In genomic region chr18:9894454-9895068, GRCh38 we compare ENCODE assay signal across 22 cellular contexts. TPM values are rescaled to one million over a fixed set of nuclear protein-coding genes. Genes with fewer than 3 reads are reported as not detected.
DNase-seq lines count a peak whose midpoint lies in the region; ATAC-seq, FAIRE-seq and TF ChIP-seq lines count a peak whose summit lies in the region.
"Had no signal": no experiment of that assay in that cellular context is flagged by ENCODE, and none has a peak within 500 bp of the region (broad histone marks: within the 10 kb centered on the region; RNA-seq: fewer than 3 reads in every experiment).

No MANE protein-coding gene starts in this region.

- H3K9me3 Mint-ChIP-seq in activated CD8-positive, alpha-beta T cell treated with anti-CD3 and anti-CD28 coated beads for 36 hours: no peaks in the 10 kb centered on the region
- H3K9me3 Mint-ChIP-seq in activated CD8-positive, alpha-beta T cell treated with anti-CD3 and anti-CD28 coated beads, Interleukin-2, amount 10 ng/mL, durations not matched to agents 7 days and 5 days (ENCODE audit: insufficient read depth): no peaks in the 10 kb centered on the region
- no peaks in the 10 kb centered on the region for H3K9me3 Mint-ChIP-seq in neural progenitor cell
- H3K9me3 Mint-ChIP-seq: CD4-positive, CD25-positive, alpha-beta regulatory T cell; GM23338 had no signal

- H3K79me2 ChIP-seq in MM.1S (ENCODE audit: low read length): no peaks in the 10 kb centered on the region
- H3K79me2 ChIP-seq in K562 (ENCODE audit: control insufficient read depth, insufficient read depth, low read length): no peaks in the 10 kb centered on the region; the same call in 2 of the 3 replicates
- no peaks in the 10 kb centered on the region for H3K79me2 ChIP-seq in neural progenitor cell (ENCODE audit: low read depth)
- H3K79me2 ChIP-seq in OCI-LY7 (ENCODE audit: insufficient read depth, low read depth, low read length): no peaks in the 10 kb centered on the region

- ATAC-seq in activated CD8-positive, alpha-beta T cell treated with anti-CD3 and anti-CD28 coated beads for 36 hours: peak; percentile 30
- no peak for ATAC-seq in activated CD8-positive, alpha-beta T cell treated with anti-CD3 and anti-CD28 coated beads, Interleukin-2, amount 10 ng/mL, durations not matched to agents 7 days and 5 days
- ATAC-seq in K562: no peak
- ATAC-seq: GM23338 had no signal

- H2AFZ ChIP-seq in MM.1S (ENCODE audit: low read length) (0 out of 2 replicates have a peak overlapping the region, but pooled peaks have one; percentile 35), K562 (ENCODE audit: low read depth, low read length) (peak overlapping the region; percentile 21), neural progenitor cell (replicated peaks) (no peak overlapping the region), OCI-LY7 (ENCODE audit: low read length) (no peak overlapping the region)

- peaks cover 11% of the 10 kb centered on the region for H3K4me1 Mint-ChIP-seq in activated CD8-positive, alpha-beta T cell treated with anti-CD3 and anti-CD28 coated beads for 36 hours (ENCODE audit: low read depth)
- H3K4me1 Mint-ChIP-seq in activated CD8-positive, alpha-beta T cell treated with anti-CD3 and anti-CD28 coated beads, Interleukin-2, amount 10 ng/mL, durations not matched to agents 7 days and 5 days (ENCODE audit: low read depth): peaks cover 14% of the 10 kb centered on the region
- H3K4me1 Mint-ChIP-seq in neural progenitor cell: no peaks in the 10 kb centered on the region

- H3K9ac ChIP-seq in MM.1S (ENCODE audit: low read length) (no peak overlapping the region), K562 (ENCODE audit: insufficient read depth in 1 of 2, low read depth in 2 of 2, low read length in 2 of 2) (no peak overlapping the region), neural progenitor cell (no peak overlapping the region)

- H3K9me3 ChIP-seq in MM.1S (replicated peaks; ENCODE audit: insufficient read depth, low read length): no peaks in the 10 kb centered on the region
- H3K9me3 ChIP-seq in K562 (replicated peaks; ENCODE audit: control insufficient read depth, insufficient read depth, low read depth, low read length): no peaks in the 10 kb centered on the region
- H3K9me3 ChIP-seq in neural progenitor cell (ENCODE audit: low read depth): no peaks in the 10 kb centered on the region
- no peaks in the 10 kb centered on the region for H3K9me3 ChIP-seq in OCI-LY7 (ENCODE audit: low read length)
- H3K9me3 ChIP-seq: BE2C had no signal

- H3K27ac Mint-ChIP-seq in activated CD8-positive, alpha-beta T cell treated with anti-CD3 and anti-CD28 coated beads for 36 hours: no peak overlapping the region
- no peak overlapping the region for H3K27ac Mint-ChIP-seq in activated CD8-positive, alpha-beta T cell treated with anti-CD3 and anti-CD28 coated beads, Interleukin-2, amount 10 ng/mL, durations not matched to agents 7 days and 5 days
- H3K27ac Mint-ChIP-seq in neural progenitor cell: peak overlapping the region; percentile 25
- H3K27ac Mint-ChIP-seq: GM23338 had no signal

- H3K27me3 ChIP-seq in MM.1S (replicated peaks; ENCODE audit: insufficient read depth, low read length) (no peaks in the 10 kb centered on the region), K562 (ENCODE audit: control insufficient read depth in 2 of 2, insufficient read depth in 2 of 2, low read length in 2 of 2) (no peaks in the 10 kb centered on the region), neural progenitor cell (no peaks in the 10 kb centered on the region)
- H3K27me3 ChIP-seq: BE2C had no signal

- 91% methylated on average over 6 of the region's 6 CpGs for WGBS in K562 (ENCODE audit: insufficient coverage, low coverage, missing lambda C conversion rate)

- no peak overlapping the region for H3K4me3 Mint-ChIP-seq in activated CD8-positive, alpha-beta T cell treated with anti-CD3 and anti-CD28 coated beads for 36 hours
- no peak overlapping the region for H3K4me3 Mint-ChIP-seq in activated CD8-positive, alpha-beta T cell treated with anti-CD3 and anti-CD28 coated beads, Interleukin-2, amount 10 ng/mL, durations not matched to agents 7 days and 5 days
- no peak overlapping the region for H3K4me3 Mint-ChIP-seq in neural progenitor cell
- H3K4me3 Mint-ChIP-seq: CD4-positive, CD25-positive, alpha-beta regulatory T cell; GM23338 had no signal

- H3K36me3 Mint-ChIP-seq in activated CD8-positive, alpha-beta T cell treated with anti-CD3 and anti-CD28 coated beads for 36 hours (ENCODE audit: low read depth): no peaks in the 10 kb centered on the region
- no peaks in the 10 kb centered on the region for H3K36me3 Mint-ChIP-seq in activated CD8-positive, alpha-beta T cell treated with anti-CD3 and anti-CD28 coated beads, Interleukin-2, amount 10 ng/mL, durations not matched to agents 7 days and 5 days (ENCODE audit: low read depth)
- H3K36me3 Mint-ChIP-seq in neural progenitor cell: no peaks in the 10 kb centered on the region
- H3K36me3 Mint-ChIP-seq: CD4-positive, CD25-positive, alpha-beta regulatory T cell had no signal

- CTCF ChIA-PET in activated CD8-positive, alpha-beta T cell treated with anti-CD3 and anti-CD28 coated beads for 36 hours (lab: Charles Lee): no interaction called here
- CTCF ChIA-PET in activated CD8-positive, alpha-beta T cell treated with anti-CD3 and anti-CD28 coated beads, Interleukin-2, amount 10 ng/mL, durations not matched to agents 7 days and 5 days (lab: Charles Lee): no interaction called here
- CTCF ChIA-PET in K562 (lab: Yijun Ruan, JAX; ENCODE audit: low intra/inter-chr PET ratio): no interaction called here
- CTCF ChIA-PET in OCI-LY7 (lab: Charles Lee; ENCODE audit: unreplicated experiment): no interaction called here

- intact Hi-C loops in activated CD8-positive, alpha-beta T cell treated with anti-CD3 and anti-CD28 coated beads for 36 hours (cut with micrococcal nuclease): no loop called here
- intact Hi-C loops in K562 (cut with micrococcal nuclease): no loop called here
- intact Hi-C loops in OCI-LY7 (cut with micrococcal nuclease; ENCODE audit: unreplicated experiment): no loop called here

- no peaks in the 10 kb centered on the region for H3K4me1 ChIP-seq in MM.1S (ENCODE audit: low read length)
- H3K4me1 ChIP-seq in K562 (replicated peaks in 1 of 2; ENCODE audit: control insufficient read depth in 2 of 2, insufficient read depth in 2 of 2, low read length in 2 of 2): peaks cover 20 to 43% of the 10 kb centered on the region in 2 experiments
- H3K4me1 ChIP-seq in neural progenitor cell: no peaks in the 10 kb centered on the region
- H3K4me1 ChIP-seq in OCI-LY7 (ENCODE audit: insufficient read depth, low read length, poor library complexity, severe bottlenecking): no peaks in the 10 kb centered on the region
- H3K4me1 ChIP-seq: BE2C had no signal

- H3F3A ChIP-seq in MM.1S (ENCODE audit: insufficient read depth, low read length) (no peaks in the 10 kb centered on the region), neural progenitor cell (ENCODE audit: low read depth) (no peaks in the 10 kb centered on the region)

- H3K27me3 Mint-ChIP-seq in activated CD8-positive, alpha-beta T cell treated with anti-CD3 and anti-CD28 coated beads for 36 hours: peaks cover 1% of the 10 kb centered on the region
- H3K27me3 Mint-ChIP-seq in activated CD8-positive, alpha-beta T cell treated with anti-CD3 and anti-CD28 coated beads, Interleukin-2, amount 10 ng/mL, durations not matched to agents 7 days and 5 days (ENCODE audit: low read depth): no peaks in the 10 kb centered on the region
- peaks cover 2% of the 10 kb centered on the region for H3K27me3 Mint-ChIP-seq in neural progenitor cell (ENCODE audit: insufficient read depth, low read depth)
- H3K27me3 Mint-ChIP-seq: CD4-positive, CD25-positive, alpha-beta regulatory T cell had no signal

- TF ChIP-seq RAD21 in K562 (CRISPR knock-in tag; conservative IDR thresholded peaks at IDR 0.05 in 1 of 2, IDR thresholded peaks at IDR 0.05 in 1 of 2): no peak

- BruUV-seq in K562 (replicated peaks; lab: Mats Ljungman, UMichigan): no TSS peak
- no TSS peak for BruUV-seq in OCI-LY7 (replicated peaks; lab: Mats Ljungman, UMichigan)

- H3K27ac ChIP-seq in MM.1S (ENCODE audit: low read length) (no peak overlapping the region), K562 (ENCODE audit: extremely low read depth, low read depth, low read length) (peak overlapping the region; percentile 78; the same call in 2 of the 3 replicates), neural progenitor cell (no peak overlapping the region), OCI-LY7 (ENCODE audit: low read depth, low read length, poor library complexity, severe bottlenecking) (no peak overlapping the region)

- H3K4me3 ChIP-seq in MM.1S (ENCODE audit: low read length) (no peak overlapping the region), K562 (no peak overlapping the region), neural progenitor cell (no peak overlapping the region), OCI-LY7 (ENCODE audit: low read depth, low read length, poor library complexity, severe bottlenecking) (no peak overlapping the region)
- H3K4me3 ChIP-seq: GM23338 had no signal

- POLR2A ChIA-PET in activated CD8-positive, alpha-beta T cell treated with anti-CD3 and anti-CD28 coated beads for 36 hours (lab: Charles Lee): no interaction called here
- POLR2A ChIA-PET in activated CD8-positive, alpha-beta T cell treated with anti-CD3 and anti-CD28 coated beads, Interleukin-2, amount 10 ng/mL, durations not matched to agents 7 days and 5 days (lab: Charles Lee): interaction anchor here (1.2 kb wide), 1 partner anchor 19 kb away, joined by 5 read pairs; the partner anchor contains the start of gene VAPA
- POLR2A ChIA-PET in K562 (lab: Yijun Ruan, JAX): interaction anchor here (1.1 to 3.2 kb wide), 4 partner anchors 9 to 84 kb away, joined by 4 to 18 read pairs (median 14); partner anchors contain the start of genes TXNDC2 and VAPA
- POLR2A ChIA-PET in OCI-LY7 (lab: Charles Lee): interaction anchor here (0.6 kb wide), 1 partner anchor 321 kb away, joined by 3 read pairs; no protein-coding TSS in a partner anchor

- TF ChIP-seq POLR2A in K562 (conservative IDR thresholded peaks at IDR 0.05): no peak

- H4K20me1 ChIP-seq in MM.1S (ENCODE audit: insufficient read depth, low read length): no peaks in the 10 kb centered on the region
- H4K20me1 ChIP-seq in K562 (replicated peaks; ENCODE audit: control insufficient read depth, insufficient read depth, low read length): no peaks in the 10 kb centered on the region
- H4K20me1 ChIP-seq in neural progenitor cell (ENCODE audit: low read depth): no peaks in the 10 kb centered on the region
- no peaks in the 10 kb centered on the region for H4K20me1 ChIP-seq in OCI-LY7 (ENCODE audit: insufficient read depth, low read length)

- no peak for TF ChIP-seq CTCF in activated CD8-positive, alpha-beta T cell treated with anti-CD3 and anti-CD28 coated beads for 36 hours (IDR thresholded peaks at IDR 0.05)
- TF ChIP-seq CTCF in MM.1S (IDR thresholded peaks at IDR 0.05; ENCODE audit: low read length) (no peak), K562 (IDR thresholded peaks at IDR 0.05 in 2 of 3, conservative IDR thresholded peaks at IDR 0.05 in 1 of 3; ENCODE audit: insufficient read depth in 2 of 3, low read depth in 1 of 3, low read length in 3 of 3) (no peak), neural progenitor cell (IDR thresholded peaks at IDR 0.05) (no peak), OCI-LY7 (conservative IDR thresholded peaks at IDR 0.05; ENCODE audit: low read length) (no peak)

- DNase-seq in activated CD8-positive, alpha-beta T cell treated with anti-CD3 and anti-CD28 coated beads for 36 hours: no peak
- no peak for DNase-seq in activated CD8-positive, alpha-beta T cell treated with anti-CD3 and anti-CD28 coated beads, Interleukin-2, amount 10 ng/mL, durations not matched to agents 7 days and 5 days
- DNase-seq in MM.1S (no peak), K562 (ENCODE audit: extremely low read depth in 1 of 4, low spot score in 3 of 4) (no peak), neural progenitor cell (ENCODE audit: low spot score) (no peak), OCI-LY7 (ENCODE audit: low spot score) (no peak), NCI-H345 treated with DMSO at 0.1 percent for 48 hours (lab: John Stamatoyannopoulos, UW; ENCODE audit: unreplicated experiment) (no peak)
- DNase-seq: BE2C; COR-L47; DMS 273 treated with DMSO at 0.1 percent for 48 hours; HCEC 1CT; NCI-H1105 treated with DMSO at 0.1 percent for 48 hours; NCI-H1694; NCI-H2081 treated with DMSO at 0.1 percent for 48 hours; NK-92 treated with Interleukin-12 subunit alpha and Interleukin-12 subunit beta, amount 100 ng/mL, for 24 hours; SHP77 had no signal

- in situ Hi-C loops in K562 (cut with MboI): no loop called here

- H3K4me2 ChIP-seq in MM.1S (ENCODE audit: low read depth, low read length) (no peak overlapping the region), K562 (ENCODE audit: insufficient read depth, low read length) (no peak overlapping the region), neural progenitor cell (no peak overlapping the region), OCI-LY7 (ENCODE audit: low read length) (no peak overlapping the region)
- H3K4me2 ChIP-seq: GM23338 had no signal

- H3K36me3 ChIP-seq in MM.1S (replicated peaks; ENCODE audit: insufficient read depth, low read length) (no peaks in the 10 kb centered on the region), K562 (ENCODE audit: control insufficient read depth, insufficient read depth, low read length) (no peaks in the 10 kb centered on the region; the same call in 2 of the 3 replicates), neural progenitor cell (no peaks in the 10 kb centered on the region), OCI-LY7 (ENCODE audit: insufficient read depth, low read length) (no peaks in the 10 kb centered on the region)
- H3K36me3 ChIP-seq: BE2C had no signal

- FAIRE-seq in K562 (lab: Jason Lieb, UNC): no peak
- FAIRE-seq: A204.1, G401.6, GM19239, RCC 7860 had no signal

- no peak for TF ChIP-seq EP300 in K562 (IDR thresholded peaks at IDR 0.05; ENCODE audit: low read length)

- H3K9me1 ChIP-seq in K562 (ENCODE audit: control insufficient read depth, insufficient read depth, low read length): no peaks in the 10 kb centered on the region

- no peaks in the 10 kb centered on the region for H3K9me2 ChIP-seq in MM.1S (replicated peaks; ENCODE audit: insufficient read depth, low read length)
- H3K9me2 ChIP-seq in OCI-LY7 (ENCODE audit: insufficient read depth, low read length): no peaks in the 10 kb centered on the region

RNA-seq across cellular contexts. Expression of gene TXNDC2, which starts 8.8 kb away (rescaled TPM):
- total RNA-seq in activated CD8-positive, alpha-beta T cell treated with anti-CD3 and anti-CD28 coated beads for 36 hours: not detected
- not detected for total RNA-seq in activated CD8-positive, alpha-beta T cell treated with anti-CD3 and anti-CD28 coated beads, Interleukin-2, amount 10 ng/mL, durations not matched to agents 7 days and 5 days
- 2.8 and 4.0 TPM in 2 replicates for total RNA-seq in K562 (2011; cell fraction: chromatin; rRNA removed; ENCODE audit: low replicate concordance)
- total RNA-seq in K562 (2011; cell fraction: nucleolus; rRNA removed): 1.7 and 2.8 TPM in 2 replicates
- 2.3 and 2.6 TPM in 2 replicates for total RNA-seq in K562 (2011; cell fraction: nucleoplasm; rRNA removed)
- total RNA-seq in K562 (2014; rRNA removed): 1.3 TPM in 2 replicates
- 1.6 and 1.7 TPM in 2 replicates for total RNA-seq in K562 (2014; rRNA removed; fragmentation: Illumina TruSeq; extraction: Trizol)
- 2.3 and 2.5 TPM in 2 replicates for total RNA-seq in K562 (2015; rRNA removed; fragmentation: Illumina TruSeq; extraction: Trizol)
- total RNA-seq in K562 (2021): 2.0 and 3.8 TPM in 2 replicates
- 0.79 and 2.3 TPM in 2 replicates for polyA plus RNA-seq in K562 (2011; rRNA removed)
- polyA plus RNA-seq in K562 (2011; cell fraction: cytosol; rRNA removed): 0.55 and 2.2 TPM in 2 replicates
- polyA plus RNA-seq in K562 (2011; cell fraction: nucleus; rRNA removed): 0.83 and 4.6 TPM in 2 replicates
- 1.5 and 3.3 TPM in 2 replicates for polyA plus RNA-seq in K562 (2012)
- 4.8 and 4.9 TPM in 2 replicates for polyA plus RNA-seq in K562 (2014; fragmentation: Illumina TruSeq; extraction: Trizol)
- polyA plus RNA-seq in K562 (2014; fragmentation: Nextera tagmentation; extraction: Ambion mirVana): 1 to 10 TPM; 1.2 to 2.3 TPM
- polyA plus RNA-seq in K562 (2014; rRNA removed): 1.4 and 2.5 TPM in 2 replicates
- polyA minus RNA-seq in K562 (2011; rRNA and poly(A)+ RNA removed): 2.8 and 5.4 TPM in 2 replicates
- 0.73 and 3.0 TPM in 2 replicates for polyA minus RNA-seq in K562 (2011; cell fraction: cytosol; rRNA and poly(A)+ RNA removed)
- polyA minus RNA-seq in K562 (2011; cell fraction: nucleus; rRNA and poly(A)+ RNA removed): 1.8 and 4.7 TPM in 2 replicates
- not detected in 2 replicates for total RNA-seq in neural progenitor cell (ENCODE audit: low replicate concordance)
- total RNA-seq in OCI-LY7 (2014; rRNA removed; shearing (Covaris generic)): not detected in 2 replicates
- total RNA-seq in OCI-LY7 (2022): not detected in 2 replicates
- total RNA-seq: CD4-positive, CD25-positive, alpha-beta regulatory T cell; GM23338 had no signal
- polyA plus RNA-seq: CD4-positive, CD25-positive, alpha-beta regulatory T cell had no signal

RNA-seq across cellular contexts. Expression of gene VAPA, which starts 19.3 kb away (rescaled TPM):
- 100 to 1,000 TPM; 146 to 152 TPM for total RNA-seq in activated CD8-positive, alpha-beta T cell treated with anti-CD3 and anti-CD28 coated beads for 36 hours
- 100 to 1,000 TPM; 138 to 142 TPM for total RNA-seq in activated CD8-positive, alpha-beta T cell treated with anti-CD3 and anti-CD28 coated beads, Interleukin-2, amount 10 ng/mL, durations not matched to agents 7 days and 5 days
- 131 and 315 TPM in 2 replicates for total RNA-seq in K562 (2011; cell fraction: chromatin; rRNA removed; ENCODE audit: low replicate concordance)
- total RNA-seq in K562 (2011; cell fraction: nucleolus; rRNA removed): 118 and 122 TPM in 2 replicates
- total RNA-seq in K562 (2011; cell fraction: nucleoplasm; rRNA removed): 147 and 249 TPM in 2 replicates
- total RNA-seq in K562 (2014; rRNA removed) (516 and 526 TPM in 2 replicates), K562 (2014; rRNA removed; fragmentation: Illumina TruSeq; extraction: Trizol) (624 and 729 TPM in 2 replicates), K562 (2015; rRNA removed; fragmentation: Illumina TruSeq; extraction: Trizol) (726 and 732 TPM in 2 replicates), K562 (2021) (504 and 509 TPM in 2 replicates), neural progenitor cell (ENCODE audit: low replicate concordance) (165 and 285 TPM in 2 replicates), OCI-LY7 (2022) (139 and 151 TPM in 2 replicates)
- polyA plus RNA-seq in K562 (2011; rRNA removed) (544 and 809 TPM in 2 replicates), K562 (2014; fragmentation: Illumina TruSeq; extraction: Trizol) (790 and 902 TPM in 2 replicates), K562 (2014; fragmentation: Nextera tagmentation; extraction: Ambion mirVana) (100 to 1,000 TPM; 219 to 224 TPM), K562 (2014; rRNA removed) (455 and 489 TPM in 2 replicates)
- polyA plus RNA-seq in K562 (2011; cell fraction: cytosol; rRNA removed): 202 and 314 TPM in 2 replicates
- 169 and 199 TPM in 2 replicates for polyA plus RNA-seq in K562 (2011; cell fraction: nucleus; rRNA removed)
- 376 and 498 TPM in 2 replicates for polyA plus RNA-seq in K562 (2012)
- 866 and 913 TPM in 2 replicates for polyA minus RNA-seq in K562 (2011; rRNA and poly(A)+ RNA removed)
- 292 and 382 TPM in 2 replicates for polyA minus RNA-seq in K562 (2011; cell fraction: cytosol; rRNA and poly(A)+ RNA removed)
- 176 and 203 TPM in 2 replicates for polyA minus RNA-seq in K562 (2011; cell fraction: nucleus; rRNA and poly(A)+ RNA removed)
- 176 and 184 TPM in 2 replicates for total RNA-seq in OCI-LY7 (2014; rRNA removed; shearing (Covaris generic))

Comparison
In these comparisons a context has a peak if more than half of its experiments do, and no peak if none do; other contexts are left out.
1. H2AFZ ChIP-seq: peak in MM.1S (single experiment) and K562 (single experiment); none in neural progenitor cell (single experiment) and OCI-LY7 (single experiment).